Comparison of ENCODE assay signal across 11 cellular contexts in genomic region chrX:13263560-13264251, GRCh38.
DNase-seq lines count a peak whose midpoint lies in the region; ATAC-seq lines count a peak whose summit lies in the region.
"Had no signal": no experiment of that assay in that cellular context is flagged by ENCODE, and none has a peak within 500 bp of the region (broad histone marks: within the 10 kb centered on the region; RNA-seq: fewer than 3 reads in every experiment).

No MANE protein-coding gene starts in this region.

- no peaks in the 10 kb centered on the region for H3K36me3 Mint-ChIP-seq in memory B cell

- H3K4me3 Mint-ChIP-seq in memory B cell: peak overlapping the region; percentile 56

- H3K27me3 Mint-ChIP-seq in memory B cell: no peaks in the 10 kb centered on the region

- no peak overlapping the region for H3K27ac Mint-ChIP-seq in memory B cell

- H3K9me3 Mint-ChIP-seq in memory B cell: no peaks in the 10 kb centered on the region

- peaks cover 6% of the 10 kb centered on the region for H3K4me1 Mint-ChIP-seq in memory B cell

- DNase-seq in memory B cell (ENCODE audit: low spot score in 2 of 2): peak in 1 of 2 donors; percentile 10
- DNase-seq in activated T-cell treated with anti-CD3 and anti-CD28 coated beads, Interleukin-2, amount 50 U/mL, for 48 hours: no peak
- DNase-seq in activated CD4-positive, alpha-beta T cell treated with anti-CD3 and anti-CD28 coated beads, Interleukin-2, amount 50 U/mL, for 4 hours: no peak
- DNase-seq in NCI-H2081 (lab: John Stamatoyannopoulos, UW): no peak
- DNase-seq: DND-41; effector CD4-positive, alpha-beta T cell; NCI-H446; retina had no signal

- ATAC-seq in GM18868 (IDR thresholded peaks at IDR 0.05; ENCODE audit: unreplicated experiment) (peak; percentile 67), GM21526 (IDR thresholded peaks at IDR 0.05; ENCODE audit: low FRiP score, unreplicated experiment) (peak; percentile 75), HG03159 (IDR thresholded peaks at IDR 0.05; ENCODE audit: unreplicated experiment) (peak; percentile 73), memory B cell (ENCODE audit: low read depth) (peak; percentile 94)
